Comparison of ENCODE assay signal across 8 cellular contexts in genomic region chr14:99982449-99983250, GRCh38.
DNase-seq lines count a peak whose midpoint lies in the region; ATAC-seq and TF ChIP-seq lines count a peak whose summit lies in the region.

No MANE protein-coding gene starts in this region.

- no peak overlapping the region for H3K27ac ChIP-seq in liver (ENCODE audit: low read depth in 1 of 2, low read length in 2 of 2)

- 19% methylated on average over 5 of the region's 5 CpGs for WGBS in liver

- ATAC-seq in HG03103 (IDR thresholded peaks at IDR 0.05; ENCODE audit: low read depth, unreplicated experiment) = peak; percentile 61

- no peaks in the 10 kb centered on the region for H3K9me3 ChIP-seq in liver (ENCODE audit: control insufficient read depth in 4 of 4, low read length in 3 of 4)

- DNase-seq in NK-92 treated with Interleukin-12 subunit alpha and Interleukin-12 subunit beta, amount 100 ng/mL, for 24 hours (lab: John Stamatoyannopoulos, UW) = peak; percentile 11
- no peak for DNase-seq in NK-92 (lab: John Stamatoyannopoulos, UW; ENCODE audit: unreplicated experiment)
- DNase-seq in NCI-H226 = peak; percentile 17
- peak; percentile 43 for DNase-seq in activated CD4-positive, alpha-beta T cell treated with anti-CD3 and anti-CD28 coated beads for 1 hour
- DNase-seq in choroid plexus epithelial cell (ENCODE audit: low read depth) = peak; percentile 82
- peak; percentile 23 to 27 for DNase-seq in stimulated activated CD8-positive, alpha-beta memory T cell treated with anti-CD3 and anti-CD28 coated beads, Interleukin-15, amount 100 ng/mL, for 48 hours (ENCODE audit: low read depth in 2 of 2)

- TF ChIP-seq CTCF in choroid plexus epithelial cell (conservative IDR thresholded peaks at IDR 0.05; ENCODE audit: low read depth, low read length) (peak; percentile 93), liver (IDR thresholded peaks at IDR 0.05; ENCODE audit: low read depth, low read length, missing input control) (peak; percentile 83)

- H3K36me3 ChIP-seq in liver (ENCODE audit: control insufficient read depth in 4 of 4, insufficient read depth in 3 of 4, low read depth in 1 of 4, low read length in 3 of 4) = no peaks in the 10 kb centered on the region

- peak overlapping the region in 1 of 2 donors; percentile 8 for H3K9ac ChIP-seq in liver (ENCODE audit: low read depth in 1 of 2, low read length in 2 of 2)

- TF ChIP-seq RAD21 in liver (IDR thresholded peaks at IDR 0.05) = peak; percentile 95

- peaks cover 1 to 23% (median 16%) of the 10 kb centered on the region in 4 donors for H3K4me1 ChIP-seq in liver (ENCODE audit: control insufficient read depth in 4 of 4, insufficient read depth in 4 of 4, low read length in 3 of 4)

- no peaks in the 10 kb centered on the region for H3K27me3 ChIP-seq in liver (ENCODE audit: control insufficient read depth in 4 of 4, insufficient read depth in 4 of 4, low read length in 3 of 4)

- no peak overlapping the region for H3K4me3 ChIP-seq in choroid plexus epithelial cell (ENCODE audit: low read depth, low read length)
- no peak overlapping the region for H3K4me3 ChIP-seq in liver (ENCODE audit: low read depth in 1 of 3, low read length in 3 of 3)

TF ChIP-seq in liver, 16 proteins besides CTCF, POLR2A, EP300 and RAD21:
- TF ChIP-seq ZBTB33 (IDR thresholded peaks at IDR 0.05) (no peak), HNF4A (conservative IDR thresholded peaks at IDR 0.05) (peak in 1 of 2 donors; percentile 16), ATF3 (IDR thresholded peaks at IDR 0.05) (no peak), TAF1 (conservative IDR thresholded peaks at IDR 0.05) (no peak)
